In the genomic region with DNA sequence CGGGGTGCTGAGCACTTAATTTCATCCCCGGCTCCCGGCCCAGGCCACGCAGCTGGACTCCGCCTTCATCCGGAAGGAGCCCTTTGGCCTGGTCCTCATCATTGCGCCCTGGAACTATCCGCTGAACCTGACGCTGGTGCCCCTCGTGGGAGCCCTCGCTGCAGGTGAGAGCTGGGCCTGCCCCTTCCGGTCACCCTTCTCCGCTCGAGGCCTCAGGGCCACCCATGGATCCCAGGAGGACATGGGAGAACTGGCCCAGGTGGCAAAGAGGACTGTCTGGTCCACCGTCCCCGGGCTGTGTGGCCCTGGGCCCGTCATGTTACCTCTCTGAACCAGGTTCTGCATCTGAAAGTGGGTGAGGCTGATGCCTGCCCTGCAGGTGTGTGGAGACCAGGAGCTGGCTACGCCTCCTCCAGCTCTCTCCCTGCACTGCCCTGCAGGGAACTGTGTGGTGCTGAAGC, we compare ENCODE assay signal across 21 cellular contexts.
"Had no signal": no experiment of that assay in that cellular context is flagged by ENCODE, and none has a peak within 500 bp of the region (broad histone marks: within the 10 kb centered on the region; RNA-seq: fewer than 3 reads in every experiment).

No MANE protein-coding gene starts in this region.

- H3K9me3 ChIP-seq: gastrocnemius medialis, mucosa of descending colon, prostate gland, right atrium auricular region, sigmoid colon, stomach, thyroid gland, vagina had no signal

- H3K4me1 ChIP-seq: gastrocnemius medialis, prostate gland had no signal

- H3K4me3 ChIP-seq: dorsolateral prefrontal cortex, gastrocnemius medialis, lung, mucosa of descending colon, prostate gland, right atrium auricular region, sigmoid colon, stomach, thyroid gland, vagina had no signal

- ATAC-seq: gastrocnemius medialis; left lobe of liver; mucosa of descending colon; stimulated activated effector memory CD8-positive, alpha-beta T cell treated with anti-CD3 and anti-CD28 coated beads, Interleukin-12 subunit alpha, Interleukin-12 subunit beta, amount 100 ng/mL, for 72 hours had no signal

- H3K27ac ChIP-seq: dorsolateral prefrontal cortex, gastrocnemius medialis, prostate gland, right atrium auricular region, sigmoid colon, stomach, thyroid gland, vagina had no signal

- H3K27me3 ChIP-seq: dorsolateral prefrontal cortex, gastrocnemius medialis, right atrium auricular region, sigmoid colon, stomach, thyroid gland, vagina had no signal

- H3K36me3 ChIP-seq: gastrocnemius medialis, prostate gland, right atrium auricular region, thyroid gland had no signal

- FAIRE-seq: kidney had no signal

- DNase-seq: dorsolateral prefrontal cortex; effector CD4-positive, alpha-beta T cell; foreskin fibroblast; gastrocnemius medialis; kidney; naive B cell; nucleus accumbens; sigmoid colon; stimulated activated CD4-positive, alpha-beta T cell treated with anti-CD3 and anti-CD28 coated beads, Interleukin-2, amount 100 ng/mL, for 24 hours; stimulated activated CD4-positive, alpha-beta T cell treated with anti-CD3 and anti-CD28 coated beads, Interleukin-4, amount 100 ng/mL, for 24 hours; stimulated activated naive CD4-positive, alpha-beta T cell treated with Interleukin-2 at 50 U/mL for 16 hours; stomach; thyroid gland; trophoblast cell had no signal
